Comparison of ENCODE assay signal across 8 cellular contexts in the genomic region with DNA sequence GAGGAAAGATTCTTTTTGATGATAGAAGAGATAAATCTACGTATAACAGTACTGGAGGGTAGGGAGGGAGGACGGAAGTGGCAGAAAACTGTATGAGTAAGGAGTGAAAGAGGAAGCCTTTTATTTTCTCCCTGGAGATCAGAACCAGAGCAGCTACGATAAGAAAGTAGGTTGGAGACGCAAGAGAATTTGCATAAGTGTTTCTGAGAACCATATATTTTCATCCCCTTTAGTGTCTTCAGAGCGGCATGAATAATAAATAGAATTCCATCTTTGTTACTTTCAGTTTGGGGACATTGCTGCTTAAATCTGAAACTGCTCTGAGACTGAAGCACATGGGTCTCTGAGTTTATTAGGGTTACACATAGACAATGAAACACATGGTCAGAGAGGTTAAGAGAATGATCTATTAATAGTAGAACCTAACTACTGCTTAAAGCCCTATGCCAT.
DNase-seq lines count a peak whose midpoint lies in the region; ATAC-seq and TF ChIP-seq lines count a peak whose summit lies in the region.

No MANE protein-coding gene starts in this region.

- in situ Hi-C loops in mammary epithelial cell (cut with MboI; ENCODE audit: low sequenced_read_pairs in 2 of 2), result no loop called here

- intact Hi-C loops in mammary epithelial cell (cut with micrococcal nuclease) (no loop called here), aorta (cut with DNase I) (no loop called here)

- H3K4me1 ChIP-seq in mammary epithelial cell (ENCODE audit: insufficient read depth, low read length) (peaks cover 1% of the 10 kb centered on the region), aorta (ENCODE audit: control insufficient read depth in 1 of 2, insufficient read depth in 2 of 2, low read length in 2 of 2) (no peaks in the 10 kb centered on the region)

- H3K79me2 ChIP-seq in mammary epithelial cell (ENCODE audit: insufficient read depth, low read length), result no peaks in the 10 kb centered on the region

- H4K20me1 ChIP-seq in mammary epithelial cell (ENCODE audit: insufficient read depth, low read length), result no peaks in the 10 kb centered on the region

- H3K27ac ChIP-seq in mammary epithelial cell (ENCODE audit: insufficient read depth, low read depth, low read length) (no peak overlapping the region), aorta (ENCODE audit: low read depth in 1 of 2, low read length in 2 of 2) (no peak overlapping the region)

- H3K9me3 ChIP-seq in mammary epithelial cell (replicated peaks; ENCODE audit: insufficient read depth, low read length), result no peaks in the 10 kb centered on the region
- no peaks in the 10 kb centered on the region for H3K9me3 ChIP-seq in aorta (ENCODE audit: control insufficient read depth, low read length)

- H2AFZ ChIP-seq in mammary epithelial cell (ENCODE audit: low read depth, low read length), result peak overlapping the region; percentile 81

- CTCF ChIA-PET in mammary epithelial cell (lab: Charles Lee; ENCODE audit: low non-redundant PET), result no interaction called here

- TF ChIP-seq CTCF in GM10266 (IDR thresholded peaks at IDR 0.05; ENCODE audit: control insufficient read depth, insufficient read depth, low read depth, missing control alignments) (no peak), mammary epithelial cell (conservative IDR thresholded peaks at IDR 0.05 in 1 of 2, IDR thresholded peaks at IDR 0.05 in 1 of 2; ENCODE audit: extremely low read depth in 1 of 2, insufficient read depth in 1 of 2, low read depth in 1 of 2, low read length in 2 of 2) (no peak)

- H3K4me2 ChIP-seq in mammary epithelial cell (ENCODE audit: insufficient read depth, low read depth, low read length), result peak overlapping the region; percentile 54

- BruUV-seq in mammary epithelial cell (replicated peaks; lab: Mats Ljungman, UMichigan), result no TSS peak

- H3K9ac ChIP-seq in mammary epithelial cell (ENCODE audit: insufficient read depth, low read length), result peak overlapping the region; percentile 12

- peak; percentile 73 for DNase-seq in GM10266 (ENCODE audit: extremely low spot score)
- DNase-seq in mammary epithelial cell, result no peak
- DNase-seq in mesenteric fat pad (ENCODE audit: low spot score), result no peak
- DNase-seq in NCI-H446 (lab: John Stamatoyannopoulos, UW), result no peak
- no peak for DNase-seq in amniotic stem cell (lab: John Stamatoyannopoulos, UW)
- no peak for DNase-seq in aorta

- no peaks in the 10 kb centered on the region for H3K36me3 ChIP-seq in mammary epithelial cell (ENCODE audit: insufficient read depth, low read length)
- no peaks in the 10 kb centered on the region for H3K36me3 ChIP-seq in aorta (ENCODE audit: control insufficient read depth in 1 of 2, insufficient read depth in 2 of 2, low read length in 1 of 2)

- H3K4me3 ChIP-seq in mammary epithelial cell (replicated peaks in 1 of 3; ENCODE audit: insufficient read depth in 1 of 3, low read depth in 2 of 3, low read length in 3 of 3) (peak overlapping the region in 1 of 3 experiments; percentile 4), aorta (ENCODE audit: low read length in 2 of 2) (peak overlapping the region in 1 of 2 donors; percentile 48)

- dilution Hi-C loops in mammary epithelial cell (cut with HindIII; ENCODE audit: low sequenced_read_pairs), result no loop called here

- ATAC-seq in GM21381 (IDR thresholded peaks at IDR 0.05; ENCODE audit: unreplicated experiment) (peak; percentile 87), HG03571 (IDR thresholded peaks at IDR 0.05; ENCODE audit: unreplicated experiment) (peak; percentile 83), aorta (ENCODE audit: low FRiP score) (no peak)

- 46% methylated on average over 5 of the region's 5 CpGs for WGBS in mammary epithelial cell (ENCODE audit: low coverage, missing lambda C conversion rate)
- 14 to 31% methylated on average over 5 of the region's 5 CpGs for WGBS in aorta, 2 donors

- H3K27me3 ChIP-seq in mammary epithelial cell (ENCODE audit: insufficient read depth, low read length), result no peaks in the 10 kb centered on the region
- no peaks in the 10 kb centered on the region for H3K27me3 ChIP-seq in aorta (ENCODE audit: control insufficient read depth in 1 of 2, insufficient read depth in 2 of 2, low read length in 1 of 2)
